ENCODE assay signal across 25 cellular contexts in genomic region chr1:175632667-175633066, GRCh38.
"Had no signal": no experiment of that assay in that cellular context is flagged by ENCODE, and none has a peak within 500 bp of the region (broad histone marks: within the 10 kb centered on the region; RNA-seq: fewer than 3 reads in every experiment).

No MANE protein-coding gene starts in this region.

- H3K9ac ChIP-seq: neural progenitor cell had no signal

- DNase-seq: effector CD4-positive, alpha-beta T cell; endodermal cell; erythroblast; foreskin keratinocyte; immature natural killer cell; left cardiac atrium; left ventricle myocardium inferior; lower lobe of right lung; nucleus accumbens; ovary; right cardiac atrium; small intestine; stimulated activated CD4-positive, alpha-beta T cell treated with anti-CD3 and anti-CD28 coated beads, Interleukin-12 subunit alpha, Interleukin-12 subunit beta, amount 100 ng/mL, for 4 hours; stomach; substantia nigra; transverse colon had no signal

- H3K27ac Mint-ChIP-seq: endodermal cell; immature natural killer cell; memory B cell; mesothelial cell of epicardium; natural killer cell treated with Interleukin-12 subunit alpha and Interleukin-12 subunit beta and Interleukin-15 and Interleukin-18, amount 100 ng/mL, for 72 hours; neural progenitor cell; progenitor cell of endocrine pancreas had no signal

- H3K27me3 ChIP-seq: neural progenitor cell, ovary, stomach, transverse colon had no signal

- H3K9me3 Mint-ChIP-seq: endodermal cell; immature natural killer cell; memory B cell; mesothelial cell of epicardium; natural killer cell treated with Interleukin-12 subunit alpha and Interleukin-12 subunit beta and Interleukin-15 and Interleukin-18, amount 100 ng/mL, for 72 hours; neural progenitor cell had no signal

- H3K36me3 ChIP-seq: left ventricle myocardium inferior, lower lobe of right lung, neural progenitor cell, ovary, stomach, thoracic aorta, transverse colon had no signal

- ATAC-seq: foreskin keratinocyte; left cardiac atrium; lower lobe of right lung; natural killer cell treated with Interleukin-12 subunit alpha and Interleukin-12 subunit beta and Interleukin-15 and Interleukin-18, amount 100 ng/mL, for 72 hours; right cardiac atrium had no signal

- H3K4me2 ChIP-seq: neural progenitor cell had no signal

- H2AFZ ChIP-seq: neural progenitor cell had no signal

- H3K36me3 Mint-ChIP-seq: immature natural killer cell; memory B cell; mesothelial cell of epicardium; natural killer cell treated with Interleukin-12 subunit alpha and Interleukin-12 subunit beta and Interleukin-15 and Interleukin-18, amount 100 ng/mL, for 72 hours; neural progenitor cell had no signal

- H3K4me1 ChIP-seq: foreskin keratinocyte, left ventricle myocardium inferior, lower lobe of right lung, neural progenitor cell, stomach, transverse colon had no signal

- H3K27me3 Mint-ChIP-seq: memory B cell, progenitor cell of endocrine pancreas had no signal

- H3K27ac ChIP-seq: coronary artery, foreskin keratinocyte, left ventricle myocardium inferior, lower lobe of right lung, neural progenitor cell, ovary, stomach, thoracic aorta, transverse colon had no signal

- H3K9me3 ChIP-seq: left ventricle myocardium inferior, lower lobe of right lung, ovary, stomach, thoracic aorta, transverse colon had no signal

- H3K4me1 Mint-ChIP-seq: immature natural killer cell, mesothelial cell of epicardium had no signal

- H3K4me3 ChIP-seq: coronary artery, left ventricle myocardium inferior, lower lobe of right lung, neural progenitor cell, ovary, stomach, thoracic aorta, transverse colon had no signal

- H3K4me3 Mint-ChIP-seq: endodermal cell; immature natural killer cell; memory B cell; mesothelial cell of epicardium; natural killer cell treated with Interleukin-12 subunit alpha and Interleukin-12 subunit beta and Interleukin-15 and Interleukin-18, amount 100 ng/mL, for 72 hours; neural progenitor cell had no signal

- FAIRE-seq: endothelial cell of umbilical vein, keratinocyte, small intestine had no signal
